Comparison of ENCODE assay signal across 1 cellular context in the genomic region with DNA sequence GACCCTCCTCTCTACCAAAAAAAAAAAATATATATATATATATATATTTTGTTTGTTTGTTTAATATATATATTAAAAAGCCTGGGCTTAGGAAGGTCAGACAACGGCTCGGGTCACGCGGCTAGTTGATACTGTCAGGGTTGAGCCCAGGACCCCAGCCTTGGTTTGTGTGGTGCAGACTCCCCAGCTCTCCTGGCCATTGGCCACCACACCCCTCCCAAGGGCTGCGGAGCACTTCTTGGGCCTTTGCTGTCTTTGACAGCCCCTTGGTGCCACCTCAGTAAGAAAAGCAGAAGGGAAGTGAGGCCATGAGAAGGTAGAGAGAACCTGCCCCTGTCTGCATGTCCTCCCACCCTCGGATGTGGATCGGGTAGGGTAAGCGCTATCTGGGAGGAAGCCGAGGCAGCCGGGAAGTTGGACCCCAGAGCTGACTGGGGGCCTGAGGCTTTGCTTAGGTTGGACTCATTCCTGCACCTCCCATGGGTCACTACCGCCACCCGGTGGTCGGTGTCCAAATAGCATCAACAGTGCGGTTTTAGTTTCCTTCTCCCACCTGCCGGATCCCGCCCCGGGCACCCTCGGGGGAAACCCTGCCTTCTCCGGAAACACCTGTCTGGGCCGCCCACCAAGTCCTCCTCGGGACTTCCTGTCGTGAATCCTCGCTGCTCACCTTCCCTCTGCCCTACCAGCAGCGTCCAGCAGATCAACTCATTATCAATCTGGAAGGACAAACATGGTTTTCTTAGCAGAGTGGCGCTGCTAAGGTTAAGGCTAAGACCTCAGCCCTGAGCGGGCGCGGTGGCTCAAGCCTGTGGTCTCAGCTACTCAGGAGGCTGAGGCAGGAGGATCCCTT.
TF ChIP-seq lines count a peak whose summit lies in the region.

No MANE protein-coding gene starts in this region.

TF ChIP-seq in HepG2, 621 proteins besides CTCF, POLR2A, EP300 and RAD21 (continued from another document and continues in another):
- no peak for TF ChIP-seq ZNF17 (CRISPR knock-in tag; IDR thresholded peaks at IDR 0.05)
- peak; percentile 74; the same call in 1 of the 2 replicates for TF ChIP-seq ZNF891 (CRISPR knock-in tag; IDR thresholded peaks at IDR 0.05)
- TF ChIP-seq NFYC (CRISPR knock-in tag; IDR thresholded peaks at IDR 0.05), result 0 out of 2 replicates have a peak, but pooled peaks have one; percentile 15
- TF ChIP-seq, protein P1, sequence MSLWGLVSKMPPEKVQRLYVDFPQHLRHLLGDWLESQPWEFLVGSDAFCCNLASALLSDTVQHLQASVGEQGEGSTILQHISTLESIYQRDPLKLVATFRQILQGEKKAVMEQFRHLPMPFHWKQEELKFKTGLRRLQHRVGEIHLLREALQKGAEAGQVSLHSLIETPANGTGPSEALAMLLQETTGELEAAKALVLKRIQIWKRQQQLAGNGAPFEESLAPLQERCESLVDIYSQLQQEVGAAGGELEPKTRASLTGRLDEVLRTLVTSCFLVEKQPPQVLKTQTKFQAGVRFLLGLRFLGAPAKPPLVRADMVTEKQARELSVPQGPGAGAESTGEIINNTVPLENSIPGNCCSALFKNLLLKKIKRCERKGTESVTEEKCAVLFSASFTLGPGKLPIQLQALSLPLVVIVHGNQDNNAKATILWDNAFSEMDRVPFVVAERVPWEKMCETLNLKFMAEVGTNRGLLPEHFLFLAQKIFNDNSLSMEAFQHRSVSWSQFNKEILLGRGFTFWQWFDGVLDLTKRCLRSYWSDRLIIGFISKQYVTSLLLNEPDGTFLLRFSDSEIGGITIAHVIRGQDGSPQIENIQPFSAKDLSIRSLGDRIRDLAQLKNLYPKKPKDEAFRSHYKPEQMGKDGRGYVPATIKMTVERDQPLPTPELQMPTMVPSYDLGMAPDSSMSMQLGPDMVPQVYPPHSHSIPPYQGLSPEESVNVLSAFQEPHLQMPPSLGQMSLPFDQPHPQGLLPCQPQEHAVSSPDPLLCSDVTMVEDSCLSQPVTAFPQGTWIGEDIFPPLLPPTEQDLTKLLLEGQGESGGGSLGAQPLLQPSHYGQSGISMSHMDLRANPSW (CRISPR knock-in tag; IDR thresholded peaks at IDR 0.05; ENCODE audit: borderline replicate concordance), result no peak
- TF ChIP-seq, protein P2, sequence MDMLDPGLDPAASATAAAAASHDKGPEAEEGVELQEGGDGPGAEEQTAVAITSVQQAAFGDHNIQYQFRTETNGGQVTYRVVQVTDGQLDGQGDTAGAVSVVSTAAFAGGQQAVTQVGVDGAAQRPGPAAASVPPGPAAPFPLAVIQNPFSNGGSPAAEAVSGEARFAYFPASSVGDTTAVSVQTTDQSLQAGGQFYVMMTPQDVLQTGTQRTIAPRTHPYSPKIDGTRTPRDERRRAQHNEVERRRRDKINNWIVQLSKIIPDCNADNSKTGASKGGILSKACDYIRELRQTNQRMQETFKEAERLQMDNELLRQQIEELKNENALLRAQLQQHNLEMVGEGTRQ (IDR thresholded peaks at IDR 0.05; ENCODE audit: low read depth, low read length), result no peak
- TF ChIP-seq, protein P2 (CRISPR knock-in tag; IDR thresholded peaks at IDR 0.05; ENCODE audit: borderline replicate concordance), result no peak
- peak; percentile 52; the same call in 1 of the 2 replicates for TF ChIP-seq ZNF605 (CRISPR knock-in tag; IDR thresholded peaks at IDR 0.05)
- no peak for TF ChIP-seq ARNT (IDR thresholded peaks at IDR 0.05)
- TF ChIP-seq MBNL3 (CRISPR knock-in tag; conservative IDR thresholded peaks at IDR 0.05), result no peak
- no peak for TF ChIP-seq GLI4 (CRISPR knock-in tag; IDR thresholded peaks at IDR 0.05; ENCODE audit: borderline replicate concordance)
- TF ChIP-seq ZSCAN20 (CRISPR knock-in tag; IDR thresholded peaks at IDR 0.05; ENCODE audit: borderline replicate concordance), result no peak
- TF ChIP-seq, protein P3, sequence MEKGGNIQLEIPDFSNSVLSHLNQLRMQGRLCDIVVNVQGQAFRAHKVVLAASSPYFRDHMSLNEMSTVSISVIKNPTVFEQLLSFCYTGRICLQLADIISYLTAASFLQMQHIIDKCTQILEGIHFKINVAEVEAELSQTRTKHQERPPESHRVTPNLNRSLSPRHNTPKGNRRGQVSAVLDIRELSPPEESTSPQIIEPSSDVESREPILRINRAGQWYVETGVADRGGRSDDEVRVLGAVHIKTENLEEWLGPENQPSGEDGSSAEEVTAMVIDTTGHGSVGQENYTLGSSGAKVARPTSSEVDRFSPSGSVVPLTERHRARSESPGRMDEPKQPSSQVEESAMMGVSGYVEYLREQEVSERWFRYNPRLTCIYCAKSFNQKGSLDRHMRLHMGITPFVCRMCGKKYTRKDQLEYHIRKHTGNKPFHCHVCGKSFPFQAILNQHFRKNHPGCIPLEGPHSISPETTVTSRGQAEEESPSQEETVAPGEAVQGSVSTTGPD (CRISPR knock-in tag; IDR thresholded peaks at IDR 0.05), result no peak
- peak; percentile 70; the same call in 1 of the 2 replicates for TF ChIP-seq ARHGAP35 (CRISPR knock-in tag; IDR thresholded peaks at IDR 0.05; ENCODE audit: borderline replicate concordance)
- no peak; the same call in 1 of the 2 replicates for TF ChIP-seq ZNF678 (CRISPR knock-in tag; IDR thresholded peaks at IDR 0.05)
- no peak for TF ChIP-seq ATM (IDR thresholded peaks at IDR 0.05; ENCODE audit: borderline replicate concordance)
- TF ChIP-seq, protein P4, sequence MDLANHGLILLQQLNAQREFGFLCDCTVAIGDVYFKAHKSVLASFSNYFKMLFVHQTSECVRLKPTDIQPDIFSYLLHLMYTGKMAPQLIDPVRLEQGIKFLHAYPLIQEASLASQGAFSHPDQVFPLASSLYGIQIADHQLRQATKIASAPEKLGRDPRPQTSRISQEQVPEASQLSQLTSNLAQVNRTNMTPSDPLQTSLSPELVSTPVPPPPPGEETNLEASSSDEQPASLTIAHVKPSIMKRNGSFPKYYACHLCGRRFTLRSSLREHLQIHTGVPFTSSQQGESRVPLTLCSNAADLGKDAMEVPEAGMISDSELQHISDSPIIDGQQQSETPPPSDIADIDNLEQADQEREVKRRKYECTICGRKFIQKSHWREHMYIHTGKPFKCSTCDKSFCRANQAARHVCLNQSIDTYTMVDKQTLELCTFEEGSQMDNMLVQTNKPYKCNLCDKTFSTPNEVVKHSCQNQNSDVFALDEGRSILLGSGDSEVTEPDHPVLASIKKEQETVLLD (CRISPR knock-in tag; IDR thresholded peaks at IDR 0.05; ENCODE audit: low read depth), result no peak
- TF ChIP-seq, protein P5, sequence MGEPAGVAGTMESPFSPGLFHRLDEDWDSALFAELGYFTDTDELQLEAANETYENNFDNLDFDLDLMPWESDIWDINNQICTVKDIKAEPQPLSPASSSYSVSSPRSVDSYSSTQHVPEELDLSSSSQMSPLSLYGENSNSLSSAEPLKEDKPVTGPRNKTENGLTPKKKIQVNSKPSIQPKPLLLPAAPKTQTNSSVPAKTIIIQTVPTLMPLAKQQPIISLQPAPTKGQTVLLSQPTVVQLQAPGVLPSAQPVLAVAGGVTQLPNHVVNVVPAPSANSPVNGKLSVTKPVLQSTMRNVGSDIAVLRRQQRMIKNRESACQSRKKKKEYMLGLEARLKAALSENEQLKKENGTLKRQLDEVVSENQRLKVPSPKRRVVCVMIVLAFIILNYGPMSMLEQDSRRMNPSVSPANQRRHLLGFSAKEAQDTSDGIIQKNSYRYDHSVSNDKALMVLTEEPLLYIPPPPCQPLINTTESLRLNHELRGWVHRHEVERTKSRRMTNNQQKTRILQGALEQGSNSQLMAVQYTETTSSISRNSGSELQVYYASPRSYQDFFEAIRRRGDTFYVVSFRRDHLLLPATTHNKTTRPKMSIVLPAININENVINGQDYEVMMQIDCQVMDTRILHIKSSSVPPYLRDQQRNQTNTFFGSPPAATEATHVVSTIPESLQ (CRISPR knock-in tag; conservative IDR thresholded peaks at IDR 0.05), result no peak
- TF ChIP-seq MEF2D (CRISPR knock-in tag; IDR thresholded peaks at IDR 0.05), result no peak
- TF ChIP-seq RFXANK (CRISPR knock-in tag; IDR thresholded peaks at IDR 0.05), result 0 out of 2 replicates have a peak, but pooled peaks have one; percentile 60
- TF ChIP-seq GABPB1 (CRISPR knock-in tag; IDR thresholded peaks at IDR 0.05), result peak; percentile 69; the same call in 1 of the 2 replicates
- TF ChIP-seq ZNF570 (CRISPR knock-in tag; IDR thresholded peaks at IDR 0.05; ENCODE audit: borderline replicate concordance), result no peak
- TF ChIP-seq, protein P6, sequence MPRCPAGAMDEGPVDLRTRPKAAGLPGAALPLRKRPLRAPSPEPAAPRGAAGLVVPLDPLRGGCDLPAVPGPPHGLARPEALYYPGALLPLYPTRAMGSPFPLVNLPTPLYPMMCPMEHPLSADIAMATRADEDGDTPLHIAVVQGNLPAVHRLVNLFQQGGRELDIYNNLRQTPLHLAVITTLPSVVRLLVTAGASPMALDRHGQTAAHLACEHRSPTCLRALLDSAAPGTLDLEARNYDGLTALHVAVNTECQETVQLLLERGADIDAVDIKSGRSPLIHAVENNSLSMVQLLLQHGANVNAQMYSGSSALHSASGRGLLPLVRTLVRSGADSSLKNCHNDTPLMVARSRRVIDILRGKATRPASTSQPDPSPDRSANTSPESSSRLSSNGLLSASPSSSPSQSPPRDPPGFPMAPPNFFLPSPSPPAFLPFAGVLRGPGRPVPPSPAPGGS (CRISPR knock-in tag; IDR thresholded peaks at IDR 0.05), result no peak
- TF ChIP-seq ZNF337 (CRISPR knock-in tag; IDR thresholded peaks at IDR 0.05; ENCODE audit: borderline replicate concordance, low read depth), result no peak
- TF ChIP-seq, protein P7, sequence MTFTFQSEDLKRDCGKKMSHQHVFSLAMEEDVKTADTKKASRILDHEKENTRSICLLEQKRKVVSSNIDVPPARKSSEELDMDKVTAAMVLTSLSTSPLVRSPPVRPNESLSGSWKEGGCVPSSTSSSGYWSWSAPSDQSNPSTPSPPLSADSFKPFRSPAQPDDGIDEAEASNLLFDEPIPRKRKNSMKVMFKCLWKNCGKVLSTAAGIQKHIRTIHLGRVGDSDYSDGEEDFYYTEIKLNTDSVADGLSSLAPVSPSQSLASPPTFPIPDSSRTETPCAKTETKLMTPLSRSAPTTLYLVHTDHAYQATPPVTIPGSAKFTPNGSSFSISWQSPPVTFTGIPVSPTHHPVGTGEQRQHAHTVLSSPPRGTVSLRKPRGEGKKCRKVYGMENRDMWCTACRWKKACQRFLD (CRISPR knock-in tag; IDR thresholded peaks at IDR 0.05; ENCODE audit: borderline replicate concordance), result no peak
- TF ChIP-seq, protein P8, sequence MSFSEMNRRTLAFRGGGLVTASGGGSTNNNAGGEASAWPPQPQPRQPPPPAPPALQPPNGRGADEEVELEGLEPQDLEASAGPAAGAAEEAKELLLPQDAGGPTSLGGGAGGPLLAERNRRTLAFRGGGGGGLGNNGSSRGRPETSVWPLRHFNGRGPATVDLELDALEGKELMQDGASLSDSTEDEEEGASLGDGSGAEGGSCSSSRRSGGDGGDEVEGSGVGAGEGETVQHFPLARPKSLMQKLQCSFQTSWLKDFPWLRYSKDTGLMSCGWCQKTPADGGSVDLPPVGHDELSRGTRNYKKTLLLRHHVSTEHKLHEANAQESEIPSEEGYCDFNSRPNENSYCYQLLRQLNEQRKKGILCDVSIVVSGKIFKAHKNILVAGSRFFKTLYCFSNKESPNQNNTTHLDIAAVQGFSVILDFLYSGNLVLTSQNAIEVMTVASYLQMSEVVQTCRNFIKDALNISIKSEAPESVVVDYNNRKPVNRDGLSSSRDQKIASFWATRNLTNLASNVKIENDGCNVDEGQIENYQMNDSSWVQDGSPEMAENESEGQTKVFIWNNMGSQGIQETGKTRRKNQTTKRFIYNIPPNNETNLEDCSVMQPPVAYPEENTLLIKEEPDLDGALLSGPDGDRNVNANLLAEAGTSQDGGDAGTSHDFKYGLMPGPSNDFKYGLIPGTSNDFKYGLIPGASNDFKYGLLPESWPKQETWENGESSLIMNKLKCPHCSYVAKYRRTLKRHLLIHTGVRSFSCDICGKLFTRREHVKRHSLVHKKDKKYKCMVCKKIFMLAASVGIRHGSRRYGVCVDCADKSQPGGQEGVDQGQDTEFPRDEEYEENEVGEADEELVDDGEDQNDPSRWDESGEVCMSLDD (CRISPR knock-in tag; IDR thresholded peaks at IDR 0.05; ENCODE audit: borderline replicate concordance), result no peak
- TF ChIP-seq, protein P9, sequence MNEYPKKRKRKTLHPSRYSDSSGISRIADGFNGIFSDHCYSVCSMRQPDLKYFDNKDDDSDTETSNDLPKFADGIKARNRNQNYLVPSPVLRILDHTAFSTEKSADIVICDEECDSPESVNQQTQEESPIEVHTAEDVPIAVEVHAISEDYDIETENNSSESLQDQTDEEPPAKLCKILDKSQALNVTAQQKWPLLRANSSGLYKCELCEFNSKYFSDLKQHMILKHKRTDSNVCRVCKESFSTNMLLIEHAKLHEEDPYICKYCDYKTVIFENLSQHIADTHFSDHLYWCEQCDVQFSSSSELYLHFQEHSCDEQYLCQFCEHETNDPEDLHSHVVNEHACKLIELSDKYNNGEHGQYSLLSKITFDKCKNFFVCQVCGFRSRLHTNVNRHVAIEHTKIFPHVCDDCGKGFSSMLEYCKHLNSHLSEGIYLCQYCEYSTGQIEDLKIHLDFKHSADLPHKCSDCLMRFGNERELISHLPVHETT (CRISPR knock-in tag; conservative IDR thresholded peaks at IDR 0.05), result no peak
- TF ChIP-seq, protein P10, sequence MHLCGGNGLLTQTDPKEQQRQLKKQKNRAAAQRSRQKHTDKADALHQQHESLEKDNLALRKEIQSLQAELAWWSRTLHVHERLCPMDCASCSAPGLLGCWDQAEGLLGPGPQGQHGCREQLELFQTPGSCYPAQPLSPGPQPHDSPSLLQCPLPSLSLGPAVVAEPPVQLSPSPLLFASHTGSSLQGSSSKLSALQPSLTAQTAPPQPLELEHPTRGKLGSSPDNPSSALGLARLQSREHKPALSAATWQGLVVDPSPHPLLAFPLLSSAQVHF (CRISPR knock-in tag; IDR thresholded peaks at IDR 0.05), result no peak
- TF ChIP-seq, protein P11, sequence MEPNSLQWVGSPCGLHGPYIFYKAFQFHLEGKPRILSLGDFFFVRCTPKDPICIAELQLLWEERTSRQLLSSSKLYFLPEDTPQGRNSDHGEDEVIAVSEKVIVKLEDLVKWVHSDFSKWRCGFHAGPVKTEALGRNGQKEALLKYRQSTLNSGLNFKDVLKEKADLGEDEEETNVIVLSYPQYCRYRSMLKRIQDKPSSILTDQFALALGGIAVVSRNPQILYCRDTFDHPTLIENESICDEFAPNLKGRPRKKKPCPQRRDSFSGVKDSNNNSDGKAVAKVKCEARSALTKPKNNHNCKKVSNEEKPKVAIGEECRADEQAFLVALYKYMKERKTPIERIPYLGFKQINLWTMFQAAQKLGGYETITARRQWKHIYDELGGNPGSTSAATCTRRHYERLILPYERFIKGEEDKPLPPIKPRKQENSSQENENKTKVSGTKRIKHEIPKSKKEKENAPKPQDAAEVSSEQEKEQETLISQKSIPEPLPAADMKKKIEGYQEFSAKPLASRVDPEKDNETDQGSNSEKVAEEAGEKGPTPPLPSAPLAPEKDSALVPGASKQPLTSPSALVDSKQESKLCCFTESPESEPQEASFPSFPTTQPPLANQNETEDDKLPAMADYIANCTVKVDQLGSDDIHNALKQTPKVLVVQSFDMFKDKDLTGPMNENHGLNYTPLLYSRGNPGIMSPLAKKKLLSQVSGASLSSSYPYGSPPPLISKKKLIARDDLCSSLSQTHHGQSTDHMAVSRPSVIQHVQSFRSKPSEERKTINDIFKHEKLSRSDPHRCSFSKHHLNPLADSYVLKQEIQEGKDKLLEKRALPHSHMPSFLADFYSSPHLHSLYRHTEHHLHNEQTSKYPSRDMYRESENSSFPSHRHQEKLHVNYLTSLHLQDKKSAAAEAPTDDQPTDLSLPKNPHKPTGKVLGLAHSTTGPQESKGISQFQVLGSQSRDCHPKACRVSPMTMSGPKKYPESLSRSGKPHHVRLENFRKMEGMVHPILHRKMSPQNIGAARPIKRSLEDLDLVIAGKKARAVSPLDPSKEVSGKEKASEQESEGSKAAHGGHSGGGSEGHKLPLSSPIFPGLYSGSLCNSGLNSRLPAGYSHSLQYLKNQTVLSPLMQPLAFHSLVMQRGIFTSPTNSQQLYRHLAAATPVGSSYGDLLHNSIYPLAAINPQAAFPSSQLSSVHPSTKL (CRISPR knock-in tag; IDR thresholded peaks at IDR 0.05), result peak; percentile 43; the same call in 1 of the 2 replicates
